ENCODE assay signal across 1 cellular context in genomic region chr12:91805031-91805430, GRCh38.
TF ChIP-seq lines count a peak whose summit lies in the region.

No MANE protein-coding gene starts in this region.

TF ChIP-seq in HCT116, 20 proteins besides CTCF, POLR2A, EP300 and RAD21 (continued from another document):
- no peak for TF ChIP-seq ZBTB33 (IDR thresholded peaks at IDR 0.05; ENCODE audit: extremely low read depth, insufficient replicate concordance, low read length)
- TF ChIP-seq SIN3A (IDR thresholded peaks at IDR 0.05; ENCODE audit: low read depth) = no peak
- TF ChIP-seq ZFX (IDR thresholded peaks at IDR 0.05) = no peak
